In genomic region chr6:1027109-1027794, GRCh38 we compare ENCODE assay signal across 16 cellular contexts.
DNase-seq lines count a peak whose midpoint lies in the region; ATAC-seq and TF ChIP-seq lines count a peak whose summit lies in the region.
"Had no signal": no experiment of that assay in that cellular context is flagged by ENCODE, and none has a peak within 500 bp of the region (broad histone marks: within the 10 kb centered on the region; RNA-seq: fewer than 3 reads in every experiment).

No MANE protein-coding gene starts in this region.

- H3K27me3 ChIP-seq in brain microvascular endothelial cell (replicated peaks), result no peaks in the 10 kb centered on the region

- TF ChIP-seq CTCF in AG10803 (conservative IDR thresholded peaks at IDR 0.05; ENCODE audit: low read length) (no peak), brain microvascular endothelial cell (IDR thresholded peaks at IDR 0.05; ENCODE audit: low read depth, low read length, missing control alignments) (no peak)

- ATAC-seq in GM18873 (IDR thresholded peaks at IDR 0.05; ENCODE audit: low FRiP score, unreplicated experiment), result no peak
- ATAC-seq: mucosa of descending colon; stimulated activated effector memory CD8-positive, alpha-beta T cell treated with anti-CD3 and anti-CD28 coated beads, Interleukin-12 subunit alpha, Interleukin-12 subunit beta, amount 100 ng/mL, for 72 hours had no signal

- in situ Hi-C loops in brain microvascular endothelial cell (cut with HindIII; ENCODE audit: low pct_ligation_motif_present, low sequenced_read_pairs), result no loop called here

- H3K4me3 ChIP-seq in AG10803 (ENCODE audit: low read length) (no peak overlapping the region), brain microvascular endothelial cell (ENCODE audit: low read depth, low read length) (no peak overlapping the region)
- H3K4me3 ChIP-seq: mucosa of descending colon had no signal

- H3K36me3 ChIP-seq in brain microvascular endothelial cell (replicated peaks), result no peaks in the 10 kb centered on the region
- H3K36me3 ChIP-seq: WERI-Rb-1 had no signal

- DNase-seq in AG10803 (ENCODE audit: low read depth), result peak; percentile 75
- peak; percentile 41 for DNase-seq in HPDE6-E6E7 (ENCODE audit: extremely low spot score)
- peak; percentile 13 for DNase-seq in brain microvascular endothelial cell
- DNase-seq in kidney glomerular epithelial cell (lab: John Stamatoyannopoulos, UW), result peak; percentile 19
- no peak for DNase-seq in NCI-H2081 (lab: John Stamatoyannopoulos, UW)
- DNase-seq in GOT3 (lab: John Stamatoyannopoulos, UW), result no peak
- no peak for DNase-seq in stimulated activated naive CD4-positive, alpha-beta T cell treated with Interleukin-2 at 50 U/mL for 16 hours (lab: John Stamatoyannopoulos, UW)
- DNase-seq: cerebellar nuclear complex; mucosa of descending colon; NCI-H1417 treated with DMSO at 0.1 percent for 48 hours; NCI-H748 treated with DMSO at 0.1 percent for 48 hours; stimulated activated CD4-positive, alpha-beta T cell treated with anti-CD3 and anti-CD28 coated beads, Interleukin-2, amount 100 ng/mL, for 24 hours; WERI-Rb-1 had no signal

- no peak overlapping the region for H3K27ac ChIP-seq in brain microvascular endothelial cell
- H3K27ac ChIP-seq: epithelial cell of prostate, WERI-Rb-1 had no signal

Comparison
In these comparisons a context has a peak if more than half of its experiments do, and no peak if none do; other contexts are left out.
1. DNase-seq: peak in AG10803 (single experiment), HPDE6-E6E7 (single experiment), brain microvascular endothelial cell (single experiment) and kidney glomerular epithelial cell (single experiment); none in NCI-H2081 (0 of 2), GOT3 (single experiment) and stimulated activated naive CD4-positive, alpha-beta T cell treated with Interleukin-2 at 50 U/mL for 16 hours (single experiment).